8 cellular contexts compared by ENCODE assay signal in the genomic region with DNA sequence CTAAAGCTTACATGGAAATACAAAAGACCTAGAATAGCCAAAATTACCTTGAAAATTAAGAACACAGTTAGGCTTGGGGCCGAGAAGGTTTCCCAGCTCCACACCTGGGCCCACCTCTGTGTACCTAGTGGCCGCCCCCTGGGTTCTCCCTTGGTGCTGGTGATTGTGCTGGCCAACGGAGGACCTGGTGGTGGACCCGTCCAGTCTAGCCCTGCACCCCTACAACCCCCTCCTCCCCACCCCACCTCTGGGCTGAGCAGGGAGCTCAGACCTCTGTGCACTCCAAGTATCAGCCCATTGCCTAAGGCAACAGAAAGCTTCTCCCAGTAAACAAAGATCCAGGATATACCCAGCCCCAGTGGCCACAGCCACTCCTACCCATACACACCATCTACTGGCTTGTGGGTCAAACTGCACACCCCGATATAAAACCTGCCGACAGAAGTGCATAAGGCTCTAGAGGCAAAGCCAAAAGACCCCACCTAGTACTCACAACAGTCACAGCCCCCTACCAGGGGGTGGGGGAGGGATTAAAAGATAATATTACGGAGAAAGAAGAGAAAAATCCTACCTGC.
A peak's percentile ranks its signal among the peaks of the same experiment; 100 is the strongest.
DNase-seq lines count a peak whose midpoint lies in the region; ATAC-seq and TF ChIP-seq lines count a peak whose summit lies in the region.

No MANE protein-coding gene starts in this region.

- H3K4me3 ChIP-seq in right atrium auricular region, result no peak overlapping the region
- no peak overlapping the region for H3K4me3 ChIP-seq in RWPE2 (ENCODE audit: severe bottlenecking)
- H3K4me3 ChIP-seq in heart left ventricle, result no peak overlapping the region

- H3K9me3 ChIP-seq in right atrium auricular region, result no peaks in the 10 kb centered on the region
- no peaks in the 10 kb centered on the region for H3K9me3 ChIP-seq in RWPE2 (ENCODE audit: severe bottlenecking)
- H3K9me3 ChIP-seq in heart left ventricle, result peaks cover 0 to 14% (median 0%) of the 10 kb centered on the region in 12 donors

- WGBS in heart left ventricle, 4 donors, result 75 to 87% (median 81%) methylated on average over 7 of the region's 7 CpGs

- TF ChIP-seq CTCF in right atrium auricular region (IDR thresholded peaks at IDR 0.05) (peak in 1 of 2 donors; percentile 41), RWPE2 (IDR thresholded peaks at IDR 0.05; ENCODE audit: poor library complexity, severe bottlenecking) (no peak), heart left ventricle (IDR thresholded peaks at IDR 0.05) (peak in 9 of 12 donors; percentile 11 to 59 (median 33))

- H3K36me3 ChIP-seq in right atrium auricular region (no peaks in the 10 kb centered on the region), RWPE2 (ENCODE audit: low read depth) (no peaks in the 10 kb centered on the region), heart left ventricle (no peaks in the 10 kb centered on the region)

- no peaks in the 10 kb centered on the region for H3K27me3 ChIP-seq in right atrium auricular region
- no peaks in the 10 kb centered on the region for H3K27me3 ChIP-seq in RWPE2 (ENCODE audit: insufficient read depth, poor library complexity, severe bottlenecking)
- H3K27me3 ChIP-seq in heart left ventricle, result no peaks in the 10 kb centered on the region

- TF ChIP-seq POLR2A in heart left ventricle (IDR thresholded peaks at IDR 0.05), result no peak

- H3K4me1 ChIP-seq in right atrium auricular region (peaks cover 0 to 6% of the 10 kb centered on the region in 2 donors), RWPE2 (ENCODE audit: insufficient read depth, poor library complexity, severe bottlenecking) (no peaks in the 10 kb centered on the region), heart left ventricle (peaks cover 0 to 5% (median 0%) of the 10 kb centered on the region in 12 donors)

- no peak overlapping the region for H3K27ac ChIP-seq in right atrium auricular region
- no peak overlapping the region for H3K27ac ChIP-seq in RWPE2 (ENCODE audit: poor library complexity, severe bottlenecking)
- no peak overlapping the region for H3K27ac ChIP-seq in heart left ventricle

- ATAC-seq in Right ventricle myocardium inferior, result peak; percentile 58
- ATAC-seq in RWPE2 (ENCODE audit: low read depth), result peak; percentile 48; the same call in 1 of the 3 replicates
- ATAC-seq in heart left ventricle, result peak; percentile 29 to 86 (median 64)
- ATAC-seq in GM18867 (IDR thresholded peaks at IDR 0.05; ENCODE audit: unreplicated experiment), result no peak
- ATAC-seq in HG02852 (IDR thresholded peaks at IDR 0.05; ENCODE audit: unreplicated experiment), result no peak
- ATAC-seq in HG03095 (IDR thresholded peaks at IDR 0.05; ENCODE audit: unreplicated experiment), result no peak

- DNase-seq in Right ventricle myocardium inferior (ENCODE audit: missing footprints) (no peak), right atrium auricular region (ENCODE audit: low spot score) (no peak), RWPE2 (ENCODE audit: low spot score) (no peak), heart left ventricle (peak in 1 of 5 donors; percentile 19)
- DNase-seq in stimulated activated CD4-positive, alpha-beta T cell treated with anti-CD3 and anti-CD28 coated beads, Interleukin-4, amount 100 ng/mL, for 1 hour, result no peak

- intact Hi-C loops in Right ventricle myocardium inferior (cut with DNase I), result loop anchor here (10.0 kb wide), 1 partner anchor 400 kb away; no protein-coding TSS in a partner anchor
- intact Hi-C loops in heart left ventricle (cut with DNase I), result loop anchor here in 6 of 10 donors (5.0 to 10.0 kb wide), 4 partner anchors 210 to 287 kb away; no protein-coding TSS in a partner anchor

Comparison
In these comparisons a context has a peak if more than half of its experiments do, and no peak if none do; other contexts are left out.
1. ATAC-seq: peak in Right ventricle myocardium inferior (single experiment), RWPE2 (single experiment) and heart left ventricle (4 of 4); none in GM18867 (single experiment), HG02852 (single experiment) and HG03095 (single experiment).